Comparison of ENCODE assay signal across 5 cellular contexts in the genomic region with DNA sequence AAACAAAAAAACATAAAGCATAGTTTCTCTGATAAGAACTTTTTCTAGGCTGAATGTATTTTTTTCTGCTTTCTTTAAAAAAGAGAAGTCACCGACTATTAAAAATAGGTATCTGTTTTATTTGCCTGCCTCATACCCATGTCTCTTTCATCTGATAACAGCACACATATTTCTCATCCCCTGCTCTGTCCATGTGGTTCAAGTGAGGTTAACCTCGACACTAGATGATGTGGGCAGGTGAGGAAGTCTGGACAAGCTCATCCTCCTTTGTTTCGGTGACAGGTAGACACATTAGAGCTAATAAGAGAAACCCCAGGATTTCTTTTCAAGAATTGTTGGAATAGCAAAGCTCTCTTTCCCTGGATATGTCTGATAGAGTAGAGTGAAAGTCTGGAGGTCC.
"Had no signal": no experiment of that assay in that cellular context is flagged by ENCODE, and none has a peak within 500 bp of the region (broad histone marks: within the 10 kb centered on the region; RNA-seq: fewer than 3 reads in every experiment).

No MANE protein-coding gene starts in this region.

- H3K4me3 Mint-ChIP-seq: GM23338, H9 had no signal

- ATAC-seq: GM23338 had no signal

- H3K27ac Mint-ChIP-seq: GM23338, H9 had no signal

- DNase-seq: H9, HCEC 1CT, IMR-90, KBM-7 had no signal

- H3K9me3 Mint-ChIP-seq: GM23338, H9 had no signal
